In genomic region chr19:3783660-3784584, GRCh38 we compare ENCODE assay signal across 8 cellular contexts. TPM values are rescaled to one million over a fixed set of nuclear protein-coding genes. Genes with fewer than 3 reads are reported as not detected.
DNase-seq lines count a peak whose midpoint lies in the region; ATAC-seq, FAIRE-seq and TF ChIP-seq lines count a peak whose summit lies in the region.

No MANE protein-coding gene starts in this region.

- FAIRE-seq in A549 (lab: Jason Lieb, UNC): no peak

- H3K9ac ChIP-seq in liver (ENCODE audit: low read depth in 1 of 2, low read length in 2 of 2): no peak overlapping the region

- no peak overlapping the region for H3K27ac Mint-ChIP-seq in activated T-cell treated with anti-CD3 and anti-CD28 coated beads, Interleukin-2, amount 50 U/mL, for 24 hours

- no peak overlapping the region; the same call in 2 of the 3 replicates for H3K4me2 ChIP-seq in A549

- H3K4me1 ChIP-seq in A549 (peaks cover 9% of the 10 kb centered on the region; the same call in 1 of the 3 replicates), liver (ENCODE audit: control insufficient read depth in 4 of 4, insufficient read depth in 4 of 4, low read length in 3 of 4) (peaks cover 0 to 7% (median 1%) of the 10 kb centered on the region in 4 donors)

- peak overlapping the region; percentile 83 for H3K4me3 Mint-ChIP-seq in activated T-cell treated with anti-CD3 and anti-CD28 coated beads, Interleukin-2, amount 50 U/mL, for 24 hours

- peaks cover 13% of the 10 kb centered on the region for H3K9me3 Mint-ChIP-seq in activated T-cell treated with anti-CD3 and anti-CD28 coated beads, Interleukin-2, amount 50 U/mL, for 24 hours

- peaks cover 41% of the 10 kb centered on the region for H3K36me3 Mint-ChIP-seq in activated T-cell treated with anti-CD3 and anti-CD28 coated beads, Interleukin-2, amount 50 U/mL, for 24 hours (ENCODE audit: low read depth)

- peaks cover 0 to 15% (median under 1%) of the 10 kb centered on the region in 4 donors for H3K27me3 ChIP-seq in liver (ENCODE audit: control insufficient read depth in 4 of 4, insufficient read depth in 4 of 4, low read length in 3 of 4)

- no peak for TF ChIP-seq POLR2A in A549 (IDR thresholded peaks at IDR 0.05; ENCODE audit: low read length)

- peak; percentile 33 to 58; a peak in 3 of 6 replicates for ATAC-seq in A549
- no peak for ATAC-seq in GM21576 (IDR thresholded peaks at IDR 0.05; ENCODE audit: unreplicated experiment)
- no peak for ATAC-seq in GM19395 (IDR thresholded peaks at IDR 0.05; ENCODE audit: unreplicated experiment)
- ATAC-seq in GM21360 (IDR thresholded peaks at IDR 0.05; ENCODE audit: unreplicated experiment): no peak

- TF ChIP-seq CTCF in A549 (IDR thresholded peaks at IDR 0.05) (no peak), liver (IDR thresholded peaks at IDR 0.05; ENCODE audit: low read depth, low read length, missing input control) (peak; percentile 18)

- H3K4me1 Mint-ChIP-seq in activated T-cell treated with anti-CD3 and anti-CD28 coated beads, Interleukin-2, amount 50 U/mL, for 24 hours (ENCODE audit: low read depth): peaks cover 15% of the 10 kb centered on the region

- CTCF ChIA-PET in A549 (lab: Yijun Ruan, JAX): interaction anchor here (0.6 to 1.3 kb wide), 3 partner anchors 10 to 185 kb away, joined by 3 read pairs; no protein-coding TSS in a partner anchor

- H3K27me3 Mint-ChIP-seq in activated T-cell treated with anti-CD3 and anti-CD28 coated beads, Interleukin-2, amount 50 U/mL, for 24 hours: peaks cover 2% of the 10 kb centered on the region

- H3K4me3 ChIP-seq in A549 (no peak overlapping the region), liver (ENCODE audit: low read depth in 1 of 3, low read length in 3 of 3) (no peak overlapping the region)

- DNase-seq in A549 (ENCODE audit: low read depth in 1 of 2, low spot score in 1 of 2) (peak in 1 of 2 experiments; percentile 39), Kasumi-1 (lab: John Stamatoyannopoulos, UW) (peak; percentile 9 to 13), cerebellar nuclear complex (lab: John Stamatoyannopoulos, UW) (no peak)
- peak; percentile 71 for DNase-seq in activated T-cell treated with anti-CD3 and anti-CD28 coated beads, Interleukin-2, amount 50 U/mL, for 24 hours

- no peak for TF ChIP-seq EP300 in A549 (IDR thresholded peaks at IDR 0.05)

- TF ChIP-seq RAD21 in A549 (conservative IDR thresholded peaks at IDR 0.05 in 1 of 2, IDR thresholded peaks at IDR 0.05 in 1 of 2) (no peak), liver (IDR thresholded peaks at IDR 0.05) (no peak)

- no peak overlapping the region for H3K27ac ChIP-seq in A549
- H3K27ac ChIP-seq in liver (ENCODE audit: low read depth in 1 of 2, low read length in 2 of 2): no peak overlapping the region

- POLR2A ChIA-PET in A549 (lab: Yijun Ruan, JAX): no interaction called here

- WGBS in A549 (ENCODE audit: missing lambda C conversion rate): 44% methylated on average over 5 of the region's 49 CpGs
- 75% methylated on average over 49 of the region's 49 CpGs for WGBS in liver

- H3K9me3 ChIP-seq in A549: peaks cover 19% of the 10 kb centered on the region
- peaks cover 10 to 15% (median 14%) of the 10 kb centered on the region in 4 donors for H3K9me3 ChIP-seq in liver (ENCODE audit: control insufficient read depth in 4 of 4, low read length in 3 of 4)

- H3K36me3 ChIP-seq in liver (ENCODE audit: control insufficient read depth in 4 of 4, insufficient read depth in 3 of 4, low read depth in 1 of 4, low read length in 3 of 4): peaks cover 0 to 1% (median 0%) of the 10 kb centered on the region in 4 donors

TF ChIP-seq in A549, 52 proteins besides CTCF, POLR2A, EP300 and RAD21:
- TF ChIP-seq POLR2AphosphoS2 (conservative IDR thresholded peaks at IDR 0.05; ENCODE audit: low read length): no peak
- no peak for TF ChIP-seq NFE2L2 (conservative IDR thresholded peaks at IDR 0.05; ENCODE audit: low read length)
- no peak for TF ChIP-seq RNF2 (IDR thresholded peaks at IDR 0.05; ENCODE audit: borderline replicate concordance, low read depth)
- TF ChIP-seq PBX3 (IDR thresholded peaks at IDR 0.05): no peak
- TF ChIP-seq BHLHE40 (IDR thresholded peaks at IDR 0.05; ENCODE audit: low read depth, low read length): no peak
- 0 out of 2 replicates have a peak, but pooled peaks have one; percentile 24 for TF ChIP-seq MAX (IDR thresholded peaks at IDR 0.05)
- no peak for TF ChIP-seq CHD4 (IDR thresholded peaks at IDR 0.05; ENCODE audit: borderline replicate concordance)

TF ChIP-seq in liver, 16 proteins besides CTCF, POLR2A, EP300 and RAD21 (continues in another document):
- TF ChIP-seq ATF3 (IDR thresholded peaks at IDR 0.05) (no peak), GABPA (IDR thresholded peaks at IDR 0.05 in 1 of 2, conservative IDR thresholded peaks at IDR 0.05 in 1 of 2) (no peak), REST (IDR thresholded peaks at IDR 0.05) (no peak), EGR1 (IDR thresholded peaks at IDR 0.05; ENCODE audit: low read depth in 2 of 2) (no peak), SP1 (IDR thresholded peaks at IDR 0.05) (no peak), ZBTB33 (IDR thresholded peaks at IDR 0.05) (no peak), NR2F2 (IDR thresholded peaks at IDR 0.05) (no peak)

RNA-seq across cellular contexts. Expression of gene MATK, which starts 2.3 kb away (rescaled TPM):
- polyA plus RNA-seq in A549 (2011; rRNA removed): 0.12 and 0.13 TPM in 2 replicates
- polyA plus RNA-seq in A549 (2012; cell fraction: cytosol; rRNA removed): 0.13 TPM in 2 replicates
- 0.55 and 0.71 TPM in 2 replicates for polyA plus RNA-seq in A549 (2012; cell fraction: nucleus; rRNA removed)
- 0.25 to 0.45 TPM (median 0.32 TPM) in 3 replicates for polyA plus RNA-seq in A549 (2017; fragmentation: RNase III; extraction: RNeasy Plus Mini Kit Qiagen cat#74134 plus additional on column Dnase treatment)
- polyA minus RNA-seq in A549 (2011; rRNA and poly(A)+ RNA removed): not detected in 2 replicates
- 1 to 10 TPM; 2.7 to 7.0 TPM for total RNA-seq in liver
- polyA plus RNA-seq in liver: under 1 TPM; 0.78 to 0.97 TPM

RNA-seq across cellular contexts. Expression of gene RAX2, which starts 11.9 kb away (rescaled TPM):
- polyA plus RNA-seq in A549 (2011; rRNA removed) (not detected in 2 replicates), A549 (2017; fragmentation: RNase III; extraction: RNeasy Plus Mini Kit Qiagen cat#74134 plus additional on column Dnase treatment) (not detected in 3 replicates), liver (not detected)
- polyA plus RNA-seq in A549 (2012; cell fraction: cytosol; rRNA removed): not detected in 2 replicates
- polyA plus RNA-seq in A549 (2012; cell fraction: nucleus; rRNA removed): not detected in 2 replicates
- polyA minus RNA-seq in A549 (2011; rRNA and poly(A)+ RNA removed): not detected in 2 replicates
- total RNA-seq in liver: not detected

RNA-seq across cellular contexts. Expression of gene MRPL54, which starts 21.4 kb away (rescaled TPM):
- polyA plus RNA-seq in A549 (2011; rRNA removed) (27.1 and 30.8 TPM in 2 replicates), A549 (2017; fragmentation: RNase III; extraction: RNeasy Plus Mini Kit Qiagen cat#74134 plus additional on column Dnase treatment) (45.3 to 48.9 TPM (median 47.5 TPM) in 3 replicates), liver (100 to 1,000 TPM in 1 of 2 donors, 10 to 100 TPM in 1; 57.2 to 109 TPM)
- 73.1 and 78.8 TPM in 2 replicates for polyA plus RNA-seq in A549 (2012; cell fraction: cytosol; rRNA removed)
- polyA plus RNA-seq in A549 (2012; cell fraction: nucleus; rRNA removed): 37.9 and 44.6 TPM in 2 replicates
- polyA minus RNA-seq in A549 (2011; rRNA and poly(A)+ RNA removed): 5.1 and 8.6 TPM in 2 replicates
- total RNA-seq in liver: 10 to 100 TPM; 25.1 to 28.5 TPM

RNA-seq across cellular contexts. Expression of gene APBA3, which starts 22.4 kb away (rescaled TPM):
- polyA plus RNA-seq in A549 (2011; rRNA removed): 5.5 and 6.9 TPM in 2 replicates
- polyA plus RNA-seq in A549 (2012; cell fraction: cytosol; rRNA removed): 12.6 and 17.7 TPM in 2 replicates
- polyA plus RNA-seq in A549 (2012; cell fraction: nucleus; rRNA removed): 52.5 and 64.9 TPM in 2 replicates
- 8.7 to 10.0 TPM (median 9.8 TPM) in 3 replicates for polyA plus RNA-seq in A549 (2017; fragmentation: RNase III; extraction: RNeasy Plus Mini Kit Qiagen cat#74134 plus additional on column Dnase treatment)
- polyA minus RNA-seq in A549 (2011; rRNA and poly(A)+ RNA removed): 4.7 and 5.7 TPM in 2 replicates
- 10 to 100 TPM; 11.9 to 24.3 TPM for total RNA-seq in liver
- polyA plus RNA-seq in liver: 1 to 10 TPM; 6.4 to 9.6 TPM

Comparison
In these comparisons a context has a peak if more than half of its experiments do, and no peak if none do; other contexts are left out.
1. ATAC-seq: peak in A549 (2 of 2); none in GM21576 (single experiment), GM19395 (single experiment) and GM21360 (single experiment).
2. DNase-seq: peak in Kasumi-1 (2 of 2) and activated T-cell treated with anti-CD3 and anti-CD28 coated beads, Interleukin-2, amount 50 U/mL, for 24 hours (single experiment); none in cerebellar nuclear complex (0 of 2).